1 cellular context compared by ENCODE assay signal in genomic region chr7:99211241-99211602, GRCh38.
TF ChIP-seq lines count a peak whose summit lies in the region.

No MANE protein-coding gene starts in this region.

TF ChIP-seq in HCT116, 20 proteins besides CTCF, POLR2A, EP300 and RAD21 (continued from another document):
- TF ChIP-seq, protein P1, sequence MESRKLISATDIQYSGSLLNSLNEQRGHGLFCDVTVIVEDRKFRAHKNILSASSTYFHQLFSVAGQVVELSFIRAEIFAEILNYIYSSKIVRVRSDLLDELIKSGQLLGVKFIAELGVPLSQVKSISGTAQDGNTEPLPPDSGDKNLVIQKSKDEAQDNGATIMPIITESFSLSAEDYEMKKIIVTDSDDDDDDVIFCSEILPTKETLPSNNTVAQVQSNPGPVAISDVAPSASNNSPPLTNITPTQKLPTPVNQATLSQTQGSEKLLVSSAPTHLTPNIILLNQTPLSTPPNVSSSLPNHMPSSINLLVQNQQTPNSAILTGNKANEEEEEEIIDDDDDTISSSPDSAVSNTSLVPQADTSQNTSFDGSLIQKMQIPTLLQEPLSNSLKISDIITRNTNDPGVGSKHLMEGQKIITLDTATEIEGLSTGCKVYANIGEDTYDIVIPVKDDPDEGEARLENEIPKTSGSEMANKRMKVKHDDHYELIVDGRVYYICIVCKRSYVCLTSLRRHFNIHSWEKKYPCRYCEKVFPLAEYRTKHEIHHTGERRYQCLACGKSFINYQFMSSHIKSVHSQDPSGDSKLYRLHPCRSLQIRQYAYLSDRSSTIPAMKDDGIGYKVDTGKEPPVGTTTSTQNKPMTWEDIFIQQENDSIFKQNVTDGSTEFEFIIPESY (IDR thresholded peaks at IDR 0.05; ENCODE audit: extremely low read depth, insufficient replicate concordance, low read length), result no peak
- TF ChIP-seq POLR2AphosphoS5 (IDR thresholded peaks at IDR 0.05; ENCODE audit: low read depth, low read length) (no peak), SRF (IDR thresholded peaks at IDR 0.05; ENCODE audit: low read depth) (no peak), FOSL1 (IDR thresholded peaks at IDR 0.05; ENCODE audit: low read depth) (no peak), MAX (IDR thresholded peaks at IDR 0.05) (no peak), CEBPB (IDR thresholded peaks at IDR 0.05; ENCODE audit: low read depth) (no peak), SP1 (IDR thresholded peaks at IDR 0.05; ENCODE audit: low read depth) (no peak)
- TF ChIP-seq, protein P2, sequence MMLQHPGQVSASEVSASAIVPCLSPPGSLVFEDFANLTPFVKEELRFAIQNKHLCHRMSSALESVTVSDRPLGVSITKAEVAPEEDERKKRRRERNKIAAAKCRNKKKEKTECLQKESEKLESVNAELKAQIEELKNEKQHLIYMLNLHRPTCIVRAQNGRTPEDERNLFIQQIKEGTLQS (IDR thresholded peaks at IDR 0.05), result no peak
- TF ChIP-seq, protein P3, sequence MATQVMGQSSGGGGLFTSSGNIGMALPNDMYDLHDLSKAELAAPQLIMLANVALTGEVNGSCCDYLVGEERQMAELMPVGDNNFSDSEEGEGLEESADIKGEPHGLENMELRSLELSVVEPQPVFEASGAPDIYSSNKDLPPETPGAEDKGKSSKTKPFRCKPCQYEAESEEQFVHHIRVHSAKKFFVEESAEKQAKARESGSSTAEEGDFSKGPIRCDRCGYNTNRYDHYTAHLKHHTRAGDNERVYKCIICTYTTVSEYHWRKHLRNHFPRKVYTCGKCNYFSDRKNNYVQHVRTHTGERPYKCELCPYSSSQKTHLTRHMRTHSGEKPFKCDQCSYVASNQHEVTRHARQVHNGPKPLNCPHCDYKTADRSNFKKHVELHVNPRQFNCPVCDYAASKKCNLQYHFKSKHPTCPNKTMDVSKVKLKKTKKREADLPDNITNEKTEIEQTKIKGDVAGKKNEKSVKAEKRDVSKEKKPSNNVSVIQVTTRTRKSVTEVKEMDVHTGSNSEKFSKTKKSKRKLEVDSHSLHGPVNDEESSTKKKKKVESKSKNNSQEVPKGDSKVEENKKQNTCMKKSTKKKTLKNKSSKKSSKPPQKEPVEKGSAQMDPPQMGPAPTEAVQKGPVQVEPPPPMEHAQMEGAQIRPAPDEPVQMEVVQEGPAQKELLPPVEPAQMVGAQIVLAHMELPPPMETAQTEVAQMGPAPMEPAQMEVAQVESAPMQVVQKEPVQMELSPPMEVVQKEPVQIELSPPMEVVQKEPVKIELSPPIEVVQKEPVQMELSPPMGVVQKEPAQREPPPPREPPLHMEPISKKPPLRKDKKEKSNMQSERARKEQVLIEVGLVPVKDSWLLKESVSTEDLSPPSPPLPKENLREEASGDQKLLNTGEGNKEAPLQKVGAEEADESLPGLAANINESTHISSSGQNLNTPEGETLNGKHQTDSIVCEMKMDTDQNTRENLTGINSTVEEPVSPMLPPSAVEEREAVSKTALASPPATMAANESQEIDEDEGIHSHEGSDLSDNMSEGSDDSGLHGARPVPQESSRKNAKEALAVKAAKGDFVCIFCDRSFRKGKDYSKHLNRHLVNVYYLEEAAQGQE (IDR thresholded peaks at IDR 0.05; ENCODE audit: low read depth), result no peak
TF ChIP-seq in HCT116: peak in this region for 0.
